7 cellular contexts compared by ENCODE assay signal in the genomic region with DNA sequence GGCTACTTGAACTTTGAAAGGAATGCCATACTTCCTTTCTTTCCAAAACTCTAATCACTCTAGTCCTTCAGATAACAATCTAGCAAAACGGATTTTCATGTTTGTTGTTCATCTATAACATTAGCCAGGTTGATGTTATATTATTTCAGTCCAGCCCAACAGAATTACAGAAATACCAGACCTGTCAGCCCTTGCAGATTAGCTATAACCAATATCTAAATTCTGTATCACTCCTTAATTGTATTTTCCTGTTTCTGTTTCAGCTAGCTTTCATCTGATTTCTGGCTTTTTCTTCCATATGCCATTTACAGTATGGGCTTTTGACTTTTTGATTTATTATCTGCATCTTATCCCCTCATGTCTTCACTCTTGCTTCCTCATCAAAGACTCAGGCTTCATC.
"Had no signal": no experiment of that assay in that cellular context is flagged by ENCODE, and none has a peak within 500 bp of the region (broad histone marks: within the 10 kb centered on the region; RNA-seq: fewer than 3 reads in every experiment).

No MANE protein-coding gene starts in this region.

- DNase-seq: IMR-90, KBM-7, KG1 had no signal

- ATAC-seq: HepG2, K562 had no signal

- H3K27ac ChIP-seq: HL-60 had no signal

- H3K4me3 Mint-ChIP-seq: IgD-negative memory B cell had no signal

- H3K27me3 Mint-ChIP-seq: IgD-negative memory B cell had no signal

- H3K4me1 Mint-ChIP-seq: IgD-negative memory B cell had no signal

- H3K36me3 Mint-ChIP-seq: IgD-negative memory B cell had no signal

- H3K27ac Mint-ChIP-seq: IgD-negative memory B cell had no signal

- H3K4me3 ChIP-seq: K562 had no signal
